Comparison of ENCODE assay signal across 10 cellular contexts in genomic region chr5:113202904-113203716, GRCh38.
A peak's percentile ranks its signal among the peaks of the same experiment; 100 is the strongest.
DNase-seq lines count a peak whose midpoint lies in the region; TF ChIP-seq lines count a peak whose summit lies in the region.
"Had no signal": no experiment of that assay in that cellular context is flagged by ENCODE, and none has a peak within 500 bp of the region (broad histone marks: within the 10 kb centered on the region; RNA-seq: fewer than 3 reads in every experiment).

No MANE protein-coding gene starts in this region.

- no peaks in the 10 kb centered on the region for H3K27me3 ChIP-seq in iPS-20b (ENCODE audit: insufficient read depth, low read length)
- no peaks in the 10 kb centered on the region for H3K27me3 ChIP-seq in skeletal muscle tissue (ENCODE audit: control insufficient read depth in 3 of 3, insufficient read depth in 3 of 3, low read length in 3 of 3)

- 0 out of 2 replicates have a peak overlapping the region, but pooled peaks have one; percentile 11 for H3K9ac ChIP-seq in iPS-20b (ENCODE audit: low read depth, low read length)
- H3K9ac ChIP-seq in skeletal muscle tissue (ENCODE audit: low read depth in 1 of 3, low read length in 3 of 3): peak overlapping the region in 1 of 3 donors; percentile 13

- H3K9me3 ChIP-seq in iPS-20b (ENCODE audit: insufficient read depth, low read depth, low read length) (no peaks in the 10 kb centered on the region), skeletal muscle tissue (ENCODE audit: control insufficient read depth in 3 of 3, low read length in 3 of 3) (no peaks in the 10 kb centered on the region)

- peak; percentile 71 for DNase-seq in HEK293T (ENCODE audit: extremely low spot score)
- DNase-seq in astrocyte of the spinal cord (ENCODE audit: low read depth, low spot score): peak; percentile 46
- DNase-seq in activated gamma-delta T cell (lab: John Stamatoyannopoulos, UW): no peak
- no peak for DNase-seq in NCI-H1105 treated with DMSO at 0.1 percent for 48 hours (lab: John Stamatoyannopoulos, UW)
- DNase-seq in NCI-H1436 (lab: John Stamatoyannopoulos, UW): no peak
- DNase-seq in foreskin fibroblast: no peak
- DNase-seq: activated effector memory CD4-positive, alpha-beta T cell treated with anti-CD3 and anti-CD28 coated beads, Interleukin-2, amount 50 U/mL, for 16 hours; stimulated activated naive B cell treated with anti-CD40 and anti-IgM and Interleukin-4, amounts not matched to agents 10 μg/mL and 1 μg/mL and 100 μg/mL, for 72 hours had no signal

- H3K4me1 ChIP-seq in iPS-20b (ENCODE audit: insufficient read depth, low read length) (peaks cover 47% of the 10 kb centered on the region), skeletal muscle tissue (ENCODE audit: control insufficient read depth in 3 of 3, insufficient read depth in 3 of 3, low read length in 3 of 3) (peaks cover 7 to 25% (median 12%) of the 10 kb centered on the region in 3 donors)

- TF ChIP-seq CTCF in astrocyte of the spinal cord (IDR thresholded peaks at IDR 0.05; ENCODE audit: low read depth, low read length) (no peak), foreskin fibroblast (IDR thresholded peaks at IDR 0.05; ENCODE audit: low read depth, low read length) (no peak)

- H3K36me3 ChIP-seq in iPS-20b (ENCODE audit: insufficient read depth, low read depth, low read length) (no peaks in the 10 kb centered on the region), skeletal muscle tissue (ENCODE audit: control insufficient read depth in 3 of 3, insufficient read depth in 3 of 3, low read length in 3 of 3) (no peaks in the 10 kb centered on the region)

- POLR2A ChIA-PET in HEK293T (lab: Yijun Ruan, JAX): interaction anchor here (0.7 to 1.4 kb wide), 3 partner anchors 8 to 110 kb away, joined by 3 to 6 read pairs (median 3); no protein-coding TSS in a partner anchor

- H3K27ac ChIP-seq in iPS-20b (ENCODE audit: low read length) (no peak overlapping the region), skeletal muscle tissue (ENCODE audit: low read depth, low read length) (peak overlapping the region; percentile 22)

- CTCF ChIA-PET in HEK293T (lab: Yijun Ruan, JAX): no interaction called here

- no peak overlapping the region for H3K4me3 ChIP-seq in astrocyte of the spinal cord (ENCODE audit: low read depth, low read length)
- peak overlapping the region; percentile 6; the same call in 1 of the 2 replicates for H3K4me3 ChIP-seq in iPS-20b (ENCODE audit: low read length)
- H3K4me3 ChIP-seq in skeletal muscle tissue (ENCODE audit: low read length in 3 of 3): peak overlapping the region in 1 of 3 donors; percentile 20
- H3K4me3 ChIP-seq in foreskin fibroblast (ENCODE audit: low read depth in 1 of 2, low read length in 2 of 2): no peak overlapping the region

- in situ Hi-C loops in astrocyte of the spinal cord (cut with HindIII; ENCODE audit: low sequenced_read_pairs): no loop called here

TF ChIP-seq in HEK293T, 16 proteins besides CTCF, POLR2A, EP300 and RAD21:
- TF ChIP-seq FOXK2 (IDR thresholded peaks at IDR 0.05): no peak
- 0 out of 2 replicates have a peak, but pooled peaks have one; percentile 42 for TF ChIP-seq L3MBTL2 (conservative IDR thresholded peaks at IDR 0.05)
- peak; percentile 46; the same call in 1 of the 2 replicates for TF ChIP-seq CTBP1 (IDR thresholded peaks at IDR 0.05; ENCODE audit: borderline replicate concordance)
- no peak for TF ChIP-seq ARNT (IDR thresholded peaks at IDR 0.05)
- peak; percentile 36; the same call in 1 of the 2 replicates for TF ChIP-seq PKNOX1 (IDR thresholded peaks at IDR 0.05)

Comparison
In these comparisons a context has a peak if more than half of its experiments do, and no peak if none do; other contexts are left out.
1. DNase-seq: peak in HEK293T (single experiment) and astrocyte of the spinal cord (single experiment); none in activated gamma-delta T cell (single experiment), NCI-H1105 treated with DMSO at 0.1 percent for 48 hours (single experiment), NCI-H1436 (single experiment) and foreskin fibroblast (0 of 2).